In the genomic region with DNA sequence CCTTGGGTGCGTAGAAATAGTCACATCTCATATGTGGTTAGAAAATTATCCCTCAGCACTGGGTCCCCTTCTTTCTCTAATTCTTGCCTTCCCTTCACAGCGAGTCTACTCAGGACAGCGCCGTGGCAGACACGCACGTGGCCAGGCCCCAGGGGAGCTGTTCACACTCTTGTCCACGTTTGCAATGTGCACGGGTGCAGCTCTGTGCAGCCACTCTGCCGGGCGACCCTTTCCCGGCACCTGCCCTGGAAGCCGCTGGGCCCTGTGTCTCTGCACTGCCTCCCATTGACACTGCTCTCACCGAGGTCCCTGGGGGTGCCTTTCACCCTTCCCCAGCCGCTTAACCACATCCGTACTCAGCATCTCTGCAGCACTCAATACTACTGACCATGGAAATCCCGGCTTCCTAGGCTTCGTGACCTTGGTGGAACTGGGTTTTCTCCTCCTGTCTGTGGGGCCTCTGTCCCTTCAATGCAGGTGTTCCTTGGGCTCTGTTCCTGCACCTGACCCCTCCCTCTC, we compare ENCODE assay signal across 24 cellular contexts.
A peak's percentile ranks its signal among the peaks of the same experiment; 100 is the strongest.
DNase-seq lines count a peak whose midpoint lies in the region; ATAC-seq and TF ChIP-seq lines count a peak whose summit lies in the region.
"Had no signal": no experiment of that assay in that cellular context is flagged by ENCODE, and none has a peak within 500 bp of the region (broad histone marks: within the 10 kb centered on the region; RNA-seq: fewer than 3 reads in every experiment).

No MANE protein-coding gene starts in this region.

- no peak overlapping the region for H2AFZ ChIP-seq in osteoblast (ENCODE audit: low read length)

- in situ Hi-C loops in G401 (cut with HindIII; ENCODE audit: low sequenced_read_pairs) = no loop called here

- H3K4me1 ChIP-seq in endodermal cell (ENCODE audit: control insufficient read depth, insufficient read depth, low read length) (no peaks in the 10 kb centered on the region), osteoblast (ENCODE audit: insufficient read depth, low read length) (peaks cover 11% of the 10 kb centered on the region)
- H3K4me1 ChIP-seq: BE2C had no signal

- TF ChIP-seq CTCF in natural killer cell (IDR thresholded peaks at IDR 0.05) (no peak), endodermal cell (conservative IDR thresholded peaks at IDR 0.05) (no peak), osteoblast (IDR thresholded peaks at IDR 0.05; ENCODE audit: extremely low read depth, low read depth, low read length) (no peak)

- H3K27ac Mint-ChIP-seq in natural killer cell treated with Interleukin-12 subunit alpha and Interleukin-12 subunit beta and Interleukin-15 and Interleukin-18, amount 100 ng/mL, for 72 hours = no peak overlapping the region
- H3K27ac Mint-ChIP-seq in natural killer cell = no peak overlapping the region
- no peak overlapping the region for H3K27ac Mint-ChIP-seq in endodermal cell

- no peaks in the 10 kb centered on the region for H4K20me1 ChIP-seq in osteoblast (ENCODE audit: insufficient read depth, low read length)

- intact Hi-C loops in natural killer cell (cut with micrococcal nuclease) = no loop called here

- no peak overlapping the region for H3K27ac ChIP-seq in endodermal cell (ENCODE audit: low read depth, low read length)
- H3K27ac ChIP-seq in osteoblast (ENCODE audit: low read depth, low read length) = no peak overlapping the region

- H3K27me3 ChIP-seq in endodermal cell (ENCODE audit: control insufficient read depth, insufficient read depth, low read length, poor library complexity, severe bottlenecking) (no peaks in the 10 kb centered on the region), osteoblast (ENCODE audit: insufficient read depth, low read length) (no peaks in the 10 kb centered on the region)
- H3K27me3 ChIP-seq: BE2C had no signal

- H3K4me3 Mint-ChIP-seq in natural killer cell treated with Interleukin-12 subunit alpha and Interleukin-12 subunit beta and Interleukin-15 and Interleukin-18, amount 100 ng/mL, for 72 hours = no peak overlapping the region
- H3K4me3 Mint-ChIP-seq in natural killer cell (no peak overlapping the region), endodermal cell (no peak overlapping the region)
- H3K4me3 Mint-ChIP-seq: CD4-positive, CD25-positive, alpha-beta regulatory T cell had no signal

- no peaks in the 10 kb centered on the region for H3K36me3 Mint-ChIP-seq in natural killer cell treated with Interleukin-12 subunit alpha and Interleukin-12 subunit beta and Interleukin-15 and Interleukin-18, amount 100 ng/mL, for 72 hours
- H3K36me3 Mint-ChIP-seq in natural killer cell (no peaks in the 10 kb centered on the region), endodermal cell (ENCODE audit: low read depth) (no peaks in the 10 kb centered on the region)
- H3K36me3 Mint-ChIP-seq: CD4-positive, CD25-positive, alpha-beta regulatory T cell had no signal

- H3K36me3 ChIP-seq in endodermal cell (ENCODE audit: control insufficient read depth, insufficient read depth, low read length) = no peaks in the 10 kb centered on the region
- H3K36me3 ChIP-seq in osteoblast (ENCODE audit: insufficient read depth, low read length) = no peaks in the 10 kb centered on the region
- H3K36me3 ChIP-seq: BE2C had no signal

- no peaks in the 10 kb centered on the region for H3K79me2 ChIP-seq in osteoblast (ENCODE audit: insufficient read depth, low read length)

- H3K4me3 ChIP-seq in endodermal cell (ENCODE audit: low read length) (no peak overlapping the region), osteoblast (ENCODE audit: insufficient read depth, low read length) (no peak overlapping the region)

- DNase-seq in natural killer cell treated with Interleukin-12 subunit alpha and Interleukin-12 subunit beta and Interleukin-15 and Interleukin-18, amount 100 ng/mL, for 72 hours (ENCODE audit: low spot score) = peak; percentile 54
- DNase-seq in natural killer cell = no peak
- DNase-seq in endodermal cell = peak; percentile 39
- peak; percentile 65 for DNase-seq in osteoblast (ENCODE audit: insufficient read length, low spot score, missing footprints)
- DNase-seq in HPDE6-E6E7 (ENCODE audit: extremely low spot score) = no peak
- no peak for DNase-seq in G401 (ENCODE audit: low spot score)
- DNase-seq: 8988T; ACHN; BE2C; CD4-positive, CD25-positive, alpha-beta regulatory T cell; GOT3; Kasumi-1; MV-4-11; NCI-H1105 treated with DMSO at 0.1 percent for 48 hours; NCI-H146; NCI-H1930; NCI-H2107; NCI-H524; NCI-H748 treated with DMSO at 0.1 percent for 48 hours; PC-3; SHP77 had no signal

- no peak overlapping the region for H3K9ac ChIP-seq in endodermal cell (ENCODE audit: extremely low read depth, low read length, poor library complexity, severe bottlenecking)

- no peak overlapping the region for H3K4me2 ChIP-seq in osteoblast (ENCODE audit: insufficient read depth, low read length)

- no peaks in the 10 kb centered on the region for H3K9me3 Mint-ChIP-seq in natural killer cell treated with Interleukin-12 subunit alpha and Interleukin-12 subunit beta and Interleukin-15 and Interleukin-18, amount 100 ng/mL, for 72 hours
- H3K9me3 Mint-ChIP-seq in natural killer cell (no peaks in the 10 kb centered on the region), endodermal cell (no peaks in the 10 kb centered on the region)

- H3K9me3 ChIP-seq in endodermal cell (ENCODE audit: control insufficient read depth, low read length) (no peaks in the 10 kb centered on the region), osteoblast (ENCODE audit: low read depth, low read length) (no peaks in the 10 kb centered on the region)
- H3K9me3 ChIP-seq: BE2C had no signal

- ATAC-seq in natural killer cell treated with Interleukin-12 subunit alpha and Interleukin-12 subunit beta and Interleukin-15 and Interleukin-18, amount 100 ng/mL, for 72 hours = no peak
- ATAC-seq in natural killer cell (no peak), HG02759 (IDR thresholded peaks at IDR 0.05; ENCODE audit: unreplicated experiment) (no peak)
- ATAC-seq: HCT116, HepG2, PC-3 had no signal

- 88 to 89% methylated on average over 13 to 17 of the region's 17 CpGs for WGBS in endodermal cell (ENCODE audit: insufficient coverage in 1 of 2, insufficient read length in 1 of 2), 2 experiments

- H3K27me3 Mint-ChIP-seq in natural killer cell treated with Interleukin-12 subunit alpha and Interleukin-12 subunit beta and Interleukin-15 and Interleukin-18, amount 100 ng/mL, for 72 hours = peaks cover 7 to 13% of the 10 kb centered on the region in 2 donors
- H3K27me3 Mint-ChIP-seq in natural killer cell (ENCODE audit: low read depth in 2 of 2) (no peaks in the 10 kb centered on the region), endodermal cell (ENCODE audit: insufficient read depth) (peaks cover 20% of the 10 kb centered on the region)
- H3K27me3 Mint-ChIP-seq: CD4-positive, CD25-positive, alpha-beta regulatory T cell had no signal

- peaks cover 0 to 7% of the 10 kb centered on the region in 2 donors for H3K4me1 Mint-ChIP-seq in natural killer cell treated with Interleukin-12 subunit alpha and Interleukin-12 subunit beta and Interleukin-15 and Interleukin-18, amount 100 ng/mL, for 72 hours (ENCODE audit: low read depth in 2 of 2)
- no peaks in the 10 kb centered on the region for H3K4me1 Mint-ChIP-seq in natural killer cell
- peaks cover 8% of the 10 kb centered on the region for H3K4me1 Mint-ChIP-seq in endodermal cell
- H3K4me1 Mint-ChIP-seq: CD4-positive, CD25-positive, alpha-beta regulatory T cell had no signal

Comparison
In these comparisons a context has a peak if more than half of its experiments do, and no peak if none do; other contexts are left out.
1. DNase-seq: peak in natural killer cell treated with Interleukin-12 subunit alpha and Interleukin-12 subunit beta and Interleukin-15 and Interleukin-18, amount 100 ng/mL, for 72 hours (single experiment), endodermal cell (single experiment) and osteoblast (single experiment); none in natural killer cell (single experiment), HPDE6-E6E7 (single experiment) and G401 (single experiment).